8 cellular contexts compared by ENCODE assay signal in the genomic region with DNA sequence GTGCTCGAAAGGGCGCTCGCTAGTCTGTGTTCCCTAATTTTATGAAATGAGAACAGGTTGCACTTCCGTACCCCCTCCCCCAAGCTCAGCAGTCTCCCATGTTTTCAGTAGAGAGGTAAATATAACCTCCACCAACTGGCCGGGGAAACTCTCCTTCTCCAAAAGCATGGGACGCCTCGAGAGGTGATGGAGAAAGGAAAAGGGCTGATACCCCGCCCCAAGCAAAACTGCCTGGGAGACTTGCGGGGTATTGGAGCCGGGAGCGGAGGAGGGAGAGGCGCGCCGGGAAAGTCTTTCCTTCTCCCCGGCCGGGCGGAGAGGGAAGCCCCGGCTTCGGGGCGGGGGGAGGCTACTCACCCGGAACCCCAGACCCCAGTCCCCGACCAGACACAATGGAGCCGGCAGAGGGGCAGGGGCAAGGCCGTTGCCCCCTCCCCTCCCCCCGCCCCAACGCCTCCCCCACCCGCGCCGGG. TPM values are rescaled to one million over a fixed set of nuclear protein-coding genes. Genes with fewer than 3 reads are reported as not detected.
DNase-seq lines count a peak whose midpoint lies in the region; ATAC-seq and TF ChIP-seq lines count a peak whose summit lies in the region.

No MANE protein-coding gene starts in this region.

- CTCF ChIA-PET in AG04449 (lab: Yijun Ruan, JAX), result no interaction called here

- POLR2A ChIA-PET in AG04449 (lab: Yijun Ruan, JAX), result no interaction called here

- no peak for DNase-seq in AG04449 (ENCODE audit: low read depth, low spot score)
- peak; percentile 37 for DNase-seq in GM13976 (ENCODE audit: low spot score)
- peak; percentile 50 for DNase-seq in astrocyte of the hippocampus (ENCODE audit: low read depth, low spot score)
- peak; percentile 68 for DNase-seq in sigmoid colon

- H3K4me3 ChIP-seq in AG04449 (ENCODE audit: low read depth, low read length) (peak overlapping the region; percentile 69), OCI-LY1 (ENCODE audit: low read depth, low read length, poor library complexity, severe bottlenecking) (peak overlapping the region; percentile 96), iPS-18a (ENCODE audit: low read length) (peak overlapping the region; percentile 96), sigmoid colon (peak overlapping the region; percentile 63 to 100 (median 99))

- H4K20me1 ChIP-seq in OCI-LY1 (ENCODE audit: insufficient read depth, low read length), result no peaks in the 10 kb centered on the region

- no peaks in the 10 kb centered on the region for H3K27me3 ChIP-seq in OCI-LY1 (ENCODE audit: insufficient read depth, low read length)
- no peaks in the 10 kb centered on the region for H3K27me3 ChIP-seq in iPS-18a (ENCODE audit: control insufficient read depth, insufficient read depth, low read length)
- H3K27me3 ChIP-seq in sigmoid colon, result no peaks in the 10 kb centered on the region

- no peaks in the 10 kb centered on the region for H3K36me3 ChIP-seq in OCI-LY1 (ENCODE audit: insufficient read depth, low read length)
- no peaks in the 10 kb centered on the region for H3K36me3 ChIP-seq in iPS-18a (ENCODE audit: control insufficient read depth, low read depth, low read length)
- H3K36me3 ChIP-seq in sigmoid colon, result no peaks in the 10 kb centered on the region

- H3K9ac ChIP-seq in OCI-LY1 (ENCODE audit: low read length) (peak overlapping the region; percentile 90), iPS-18a (ENCODE audit: low read length) (peak overlapping the region; percentile 84)

- peaks cover 50% of the 10 kb centered on the region for H3K79me2 ChIP-seq in OCI-LY1 (ENCODE audit: insufficient read depth, low read length)

- no peaks in the 10 kb centered on the region for H3K9me2 ChIP-seq in OCI-LY1 (ENCODE audit: low read depth, low read length)

- peak overlapping the region; percentile 60 for H3K27ac ChIP-seq in OCI-LY1 (ENCODE audit: low read depth, low read length, poor library complexity, severe bottlenecking)
- H3K27ac ChIP-seq in iPS-18a (ENCODE audit: low read length), result no peak overlapping the region
- H3K27ac ChIP-seq in sigmoid colon, result peak overlapping the region; percentile 87 to 95 (median 94)

- no peaks in the 10 kb centered on the region for H3F3A ChIP-seq in OCI-LY1 (ENCODE audit: insufficient read depth, low read length)

- H3K9me3 ChIP-seq in OCI-LY1 (ENCODE audit: low read length) (no peaks in the 10 kb centered on the region), iPS-18a (ENCODE audit: control insufficient read depth, low read depth, low read length) (no peaks in the 10 kb centered on the region), sigmoid colon (no peaks in the 10 kb centered on the region)

- 0% methylated on average over 28 to 29 of the region's 29 CpGs for WGBS in sigmoid colon, 2 donors

- TF ChIP-seq CTCF in AG04449 (IDR thresholded peaks at IDR 0.05; ENCODE audit: insufficient read depth, low read length, missing control alignments) (no peak), GM13976 (IDR thresholded peaks at IDR 0.05; ENCODE audit: borderline replicate concordance, control extremely low read depth, extremely low read depth, insufficient read depth, missing control alignments) (no peak), OCI-LY1 (IDR thresholded peaks at IDR 0.05; ENCODE audit: low read length) (no peak), sigmoid colon (IDR thresholded peaks at IDR 0.05) (no peak)

- ATAC-seq in HG03095 (IDR thresholded peaks at IDR 0.05; ENCODE audit: unreplicated experiment) (peak; percentile 10), HG02970 (IDR thresholded peaks at IDR 0.05; ENCODE audit: low FRiP score, unreplicated experiment) (no peak)

- in situ Hi-C loops in GM13976 (cut with MboI; ENCODE audit: low sequenced_read_pairs, unreplicated experiment), result no loop called here

- peak overlapping the region; percentile 82 for H3K4me2 ChIP-seq in OCI-LY1 (ENCODE audit: low read length)

- TF ChIP-seq POLR2A in sigmoid colon (IDR thresholded peaks at IDR 0.05), result no peak

- H3K4me1 ChIP-seq in OCI-LY1 (ENCODE audit: insufficient read depth, low read length, severe bottlenecking), result peaks cover 54% of the 10 kb centered on the region
- peaks cover 21% of the 10 kb centered on the region for H3K4me1 ChIP-seq in iPS-18a (ENCODE audit: control insufficient read depth, low read depth, low read length)
- peaks cover 0 to 25% (median 22%) of the 10 kb centered on the region in 4 donors for H3K4me1 ChIP-seq in sigmoid colon

- H2AFZ ChIP-seq in OCI-LY1 (ENCODE audit: low read length), result no peak overlapping the region

- TF ChIP-seq EP300 in sigmoid colon (IDR thresholded peaks at IDR 0.05), result no peak

- intact Hi-C loops in sigmoid colon (cut with DNase I), result loop anchor here (1.0 to 5.0 kb wide), 2 partner anchors 118 to 186 kb away; partner anchors contain the start of genes ATP11B and MCCC1

RNA-seq across cellular contexts. Expression of gene DCUN1D1, which starts 0.6 kb away (rescaled TPM):
- 10 to 100 TPM; 41.0 to 47.1 (median 43.7) TPM for total RNA-seq in sigmoid colon
- 10 to 100 TPM in 2 of 3 donors, 1 to 10 TPM in 1; 9.4 to 15.5 (median 10.2) TPM for polyA plus RNA-seq in sigmoid colon
